In genomic region chr2:120874401-120874821, GRCh38 we compare ENCODE assay signal across 20 cellular contexts.
DNase-seq lines count a peak whose midpoint lies in the region; ATAC-seq and TF ChIP-seq lines count a peak whose summit lies in the region.
"Had no signal": no experiment of that assay in that cellular context is flagged by ENCODE, and none has a peak within 500 bp of the region (broad histone marks: within the 10 kb centered on the region; RNA-seq: fewer than 3 reads in every experiment).

No MANE protein-coding gene starts in this region.

- H3K9me3 ChIP-seq in H9 (ENCODE audit: control insufficient read depth, low read depth, low read length), result no peaks in the 10 kb centered on the region
- no peaks in the 10 kb centered on the region for H3K9me3 ChIP-seq in left ventricle myocardium inferior (replicated peaks)
- no peaks in the 10 kb centered on the region for H3K9me3 ChIP-seq in parathyroid adenoma (ENCODE audit: control insufficient read depth, low read length)
- H3K9me3 ChIP-seq: gastrocnemius medialis, neutrophil had no signal

- no peaks in the 10 kb centered on the region; a peak in 1 of 7 replicates for H3K36me3 Mint-ChIP-seq in H9 (ENCODE audit: insufficient read depth in 1 of 3, low read depth in 3 of 3)
- H3K36me3 Mint-ChIP-seq: IgD-negative memory B cell, mesothelial cell of epicardium had no signal

- intact Hi-C loops in left ventricle myocardium inferior (cut with micrococcal nuclease), result no loop called here
- intact Hi-C loops in left colon (cut with DNase I, micrococcal nuclease), result no loop called here

- no peak overlapping the region for H4K5ac ChIP-seq in H9 (ENCODE audit: insufficient read length, low read depth, low read length)

- ATAC-seq in left colon, result no peak
- ATAC-seq: gastrocnemius medialis, SK-N-SH treated with all-trans-retinoic acid at 6 μM for 48 hours had no signal

- no peaks in the 10 kb centered on the region; the same call in 1 of the 2 replicates for H3K27me3 Mint-ChIP-seq in H9 (ENCODE audit: low read depth)

- H3K4me3 ChIP-seq in left ventricle myocardium inferior, result no peak overlapping the region
- H3K4me3 ChIP-seq in parathyroid adenoma (ENCODE audit: low read depth, low read length), result no peak overlapping the region
- H3K4me3 ChIP-seq: cardiac muscle cell, dorsolateral prefrontal cortex, gastrocnemius medialis had no signal

- no peaks in the 10 kb centered on the region for H3K79me1 ChIP-seq in H9 (ENCODE audit: insufficient read depth, low read depth, low read length, poor library complexity, severe bottlenecking)

- H2BK12ac ChIP-seq in H9 (ENCODE audit: insufficient read length, low read depth, low read length), result no peak overlapping the region

- H4K91ac ChIP-seq in H9 (ENCODE audit: insufficient read length, low read depth, low read length), result no peak overlapping the region

- no peak overlapping the region for H3T11ph ChIP-seq in H9 (ENCODE audit: low read length)

- H3K27ac ChIP-seq in H9 (ENCODE audit: insufficient read length, low read depth, low read length) (no peak overlapping the region), left ventricle myocardium inferior (replicated peaks) (peak overlapping the region; percentile 30), parathyroid adenoma (no peak overlapping the region)
- H3K27ac ChIP-seq: C4-2B, cardiac muscle cell, neutrophil had no signal

- no peak overlapping the region for H2BK120ac ChIP-seq in H9 (ENCODE audit: low read depth, low read length, poor library complexity, severe bottlenecking)

- H3K4me1 ChIP-seq in H9 (ENCODE audit: insufficient read depth, low read length), result no peaks in the 10 kb centered on the region; the same call in 1 of the 2 replicates
- H3K4me1 ChIP-seq in left ventricle myocardium inferior, result no peaks in the 10 kb centered on the region
- no peaks in the 10 kb centered on the region for H3K4me1 ChIP-seq in parathyroid adenoma

- H2BK15ac ChIP-seq in H9 (ENCODE audit: low read depth, low read length), result no peak overlapping the region

- H3K4me1 Mint-ChIP-seq in H9, result peaks cover 37 to 59% of the 10 kb centered on the region in 2 experiments
- H3K4me1 Mint-ChIP-seq: IgD-negative memory B cell had no signal

- no peak overlapping the region for H3K4me3 Mint-ChIP-seq in H9
- H3K4me3 Mint-ChIP-seq: IgD-negative memory B cell; mesothelial cell of epicardium; T-helper 2 cell treated with Interferon-gamma antibody and Interleukin-4, amounts not matched to agents 5 μg/mL and 100 μg/mL, for 36 hours had no signal

- H2AK5ac ChIP-seq in H9 (ENCODE audit: insufficient read length, low read length), result no peak overlapping the region

- no peak overlapping the region for H2BK20ac ChIP-seq in H9 (ENCODE audit: low read depth, low read length, poor library complexity, severe bottlenecking)

- H4K20me1 ChIP-seq in H9 (ENCODE audit: control insufficient read depth, insufficient read depth, insufficient read length), result no peaks in the 10 kb centered on the region

- H3K4ac ChIP-seq in H9 (ENCODE audit: low read depth, low read length), result no peak overlapping the region

- H3K9ac ChIP-seq in H9 (ENCODE audit: extremely low read depth, insufficient read length, low read length) (no peak overlapping the region), parathyroid adenoma (no peak overlapping the region)

- no peak overlapping the region for H3K18ac ChIP-seq in H9 (ENCODE audit: insufficient read length, low read depth, low read length)

- H3K4me2 ChIP-seq in H9 (ENCODE audit: insufficient read depth, insufficient read length, low read length), result no peak overlapping the region
- H3K4me2 ChIP-seq in parathyroid adenoma (ENCODE audit: low read length), result no peak overlapping the region

- H3K36me3 ChIP-seq in left ventricle myocardium inferior, result no peaks in the 10 kb centered on the region
- H3K36me3 ChIP-seq in parathyroid adenoma (ENCODE audit: control insufficient read depth, insufficient read depth, low read length), result no peaks in the 10 kb centered on the region
- H3K36me3 ChIP-seq: cardiac muscle cell, gastrocnemius medialis, neutrophil had no signal

- H2BK5ac ChIP-seq in H9 (ENCODE audit: insufficient read length, low read length), result no peak overlapping the region

- H3K27ac Mint-ChIP-seq in H9, result peak overlapping the region in 2 of 3 experiments; percentile 53 to 71; a peak in 3 of 7 replicates
- H3K27ac Mint-ChIP-seq: IgD-negative memory B cell; mesothelial cell of epicardium; T-helper 2 cell treated with Interferon-gamma antibody and Interleukin-4, amounts not matched to agents 5 μg/mL and 100 μg/mL, for 36 hours had no signal

- H2AFZ ChIP-seq in H9 (ENCODE audit: low read length) (no peak overlapping the region), parathyroid adenoma (peak overlapping the region; percentile 34)

- H3K27me3 ChIP-seq in H9 (ENCODE audit: insufficient read depth, low read length) (no peaks in the 10 kb centered on the region), left ventricle myocardium inferior (ENCODE audit: low read depth) (peaks cover 15% of the 10 kb centered on the region), parathyroid adenoma (ENCODE audit: control insufficient read depth, insufficient read depth, low read length) (no peaks in the 10 kb centered on the region)
- H3K27me3 ChIP-seq: cardiac muscle cell, gastrocnemius medialis had no signal

- H3K23ac ChIP-seq in H9 (ENCODE audit: insufficient read length, low read depth, low read length), result no peak overlapping the region

- H3K56ac ChIP-seq in H9 (ENCODE audit: insufficient read length, low read depth, low read length), result no peak overlapping the region

- no peaks in the 10 kb centered on the region; the same call in 1 of the 2 replicates for H3K79me2 ChIP-seq in H9 (ENCODE audit: insufficient read depth, low read length)
- H3K79me2 ChIP-seq in parathyroid adenoma, result no peaks in the 10 kb centered on the region

- no peak overlapping the region for H4K8ac ChIP-seq in H9 (replicated peaks; ENCODE audit: insufficient read length, low read depth, low read length)

- H3K23me2 ChIP-seq in H9 (ENCODE audit: insufficient read length, low read depth, low read length, poor library complexity, severe bottlenecking), result no peaks in the 10 kb centered on the region

- no peaks in the 10 kb centered on the region for H3K9me3 Mint-ChIP-seq in H9
- H3K9me3 Mint-ChIP-seq: mesothelial cell of epicardium; T-helper 2 cell treated with Interferon-gamma antibody and Interleukin-4, amounts not matched to agents 5 μg/mL and 100 μg/mL, for 36 hours had no signal

- no CpG with 5 or more reads among the region's 17 CpGs for WGBS in H9 (ENCODE audit: extremely low coverage, insufficient read length, low lambda C conversion rate)

- TF ChIP-seq CTCF in H9 (conservative IDR thresholded peaks at IDR 0.05), result no peak
- TF ChIP-seq CTCF in left ventricle myocardium inferior (IDR thresholded peaks at IDR 0.05; ENCODE audit: borderline replicate concordance), result no peak
- no peak for TF ChIP-seq CTCF in parathyroid adenoma (IDR thresholded peaks at IDR 0.05)

- peak overlapping the region; percentile 4; the same call in 1 of the 2 replicates for H3K14ac ChIP-seq in H9 (ENCODE audit: insufficient read depth, low read length)

- DNase-seq in H9 (no peak), NCI-H345 (lab: John Stamatoyannopoulos, UW) (peak; percentile 73), left ventricle myocardium inferior (no peak), HT-29 (ENCODE audit: low spot score) (no peak), NCI-H748 treated with DMSO at 0.1 percent for 48 hours (lab: John Stamatoyannopoulos, UW) (no peak), left colon (no peak)
- no peak for DNase-seq in stimulated activated CD4-positive, alpha-beta T cell treated with anti-CD3 and anti-CD28 coated beads, Interleukin-4, amount 100 ng/mL, for 24 hours
- DNase-seq: activated CD4-positive, alpha-beta T cell treated with anti-CD3 and anti-CD28 coated beads, Interleukin-2, amount 50 U/mL, for 4 hours; gastrocnemius medialis; kidney; RPMI8226 had no signal
